6 cellular contexts compared by ENCODE assay signal in genomic region chrX:68735266-68735665, GRCh38.
"Had no signal": no experiment of that assay in that cellular context is flagged by ENCODE, and none has a peak within 500 bp of the region (broad histone marks: within the 10 kb centered on the region; RNA-seq: fewer than 3 reads in every experiment).

No MANE protein-coding gene starts in this region.

- DNase-seq: KBM-7, KG1 had no signal

- H3K4me3 ChIP-seq: K562 had no signal

- H3K27ac ChIP-seq: HL-60, KMS-11 had no signal

- H3K9ac ChIP-seq: KMS-11 had no signal

- H3K4me2 ChIP-seq: KMS-11 had no signal

- ATAC-seq: HepG2, K562 had no signal
